Comparison of ENCODE assay signal across 14 cellular contexts in genomic region chr17:14471052-14471451, GRCh38.
DNase-seq lines count a peak whose midpoint lies in the region; ATAC-seq, FAIRE-seq and TF ChIP-seq lines count a peak whose summit lies in the region.
"Had no signal": no experiment of that assay in that cellular context is flagged by ENCODE, and none has a peak within 500 bp of the region (broad histone marks: within the 10 kb centered on the region; RNA-seq: fewer than 3 reads in every experiment).

No MANE protein-coding gene starts in this region.

- no peak overlapping the region for H3K4me3 ChIP-seq in fibroblast of the aortic adventitia (ENCODE audit: low read depth, low read length)
- H3K4me3 ChIP-seq in skeletal muscle satellite cell (ENCODE audit: low read length): peak overlapping the region; percentile 19
- H3K4me3 ChIP-seq: pancreas, suprapubic skin had no signal

- H3K9me3 ChIP-seq in skeletal muscle satellite cell (replicated peaks; ENCODE audit: low read length): no peaks in the 10 kb centered on the region
- H3K9me3 ChIP-seq: pancreas, suprapubic skin had no signal

- peak; percentile 51 for DNase-seq in GM04504 (ENCODE audit: low read depth)
- peak; percentile 16 for DNase-seq in RPMI7951 (ENCODE audit: low read depth)
- DNase-seq in fibroblast of the aortic adventitia (ENCODE audit: low read depth): peak; percentile 6
- no peak for DNase-seq in occipital lobe (lab: John Stamatoyannopoulos, UW)
- no peak for DNase-seq in D721Med (ENCODE audit: insufficient read length, low spot score)
- no peak for DNase-seq in SIG-M5 treated with dmso at 0.1 percent for 504 hours (lab: John Stamatoyannopoulos, UW; ENCODE audit: unreplicated experiment)
- DNase-seq: activated naive CD8-positive, alpha-beta T cell treated with anti-CD3 and anti-CD28 coated beads, Interleukin-2, amount 50 U/mL, for 24 hours; pancreas had no signal

- H3K36me3 ChIP-seq in skeletal muscle satellite cell (ENCODE audit: insufficient read depth, low read length): no peaks in the 10 kb centered on the region
- H3K36me3 ChIP-seq: pancreas, suprapubic skin had no signal

- no peak for ATAC-seq in GM18498 (IDR thresholded peaks at IDR 0.05; ENCODE audit: unreplicated experiment)
- ATAC-seq: activated naive CD8-positive, alpha-beta T cell treated with anti-CD3 and anti-CD28 coated beads, Interleukin-2, amount 50 U/mL, for 24 hours; pancreas had no signal

- TF ChIP-seq CTCF in fibroblast of the aortic adventitia (IDR thresholded peaks at IDR 0.05; ENCODE audit: insufficient read depth, low read length) (no peak), D721Med (IDR thresholded peaks at IDR 0.05; ENCODE audit: insufficient read depth, missing control alignments) (no peak)

- no peak for FAIRE-seq in D721Med (lab: Jason Lieb, UNC)
- FAIRE-seq: G401.6, H1, islet of Langerhans, pancreas had no signal

- H3K27me3 ChIP-seq in skeletal muscle satellite cell (ENCODE audit: control insufficient read depth, insufficient read depth, low read length): no peaks in the 10 kb centered on the region
- H3K27me3 ChIP-seq: pancreas, suprapubic skin had no signal

- H3K4me1 ChIP-seq in skeletal muscle satellite cell (ENCODE audit: control insufficient read depth, insufficient read depth, low read length): peaks cover 8% of the 10 kb centered on the region
- H3K4me1 ChIP-seq: pancreas, suprapubic skin had no signal

- no peak overlapping the region for H3K9ac ChIP-seq in skeletal muscle satellite cell (ENCODE audit: low read depth, low read length)

- peak overlapping the region; percentile 19 for H3K4me2 ChIP-seq in skeletal muscle satellite cell (ENCODE audit: low read length)

Comparison
In these comparisons a context has a peak if more than half of its experiments do, and no peak if none do; other contexts are left out.
1. DNase-seq: peak in GM04504 (single experiment), RPMI7951 (single experiment) and fibroblast of the aortic adventitia (single experiment); none in occipital lobe (single experiment), D721Med (single experiment) and SIG-M5 treated with dmso at 0.1 percent for 504 hours (single experiment).